Comparison of ENCODE assay signal across 15 cellular contexts in the genomic region with DNA sequence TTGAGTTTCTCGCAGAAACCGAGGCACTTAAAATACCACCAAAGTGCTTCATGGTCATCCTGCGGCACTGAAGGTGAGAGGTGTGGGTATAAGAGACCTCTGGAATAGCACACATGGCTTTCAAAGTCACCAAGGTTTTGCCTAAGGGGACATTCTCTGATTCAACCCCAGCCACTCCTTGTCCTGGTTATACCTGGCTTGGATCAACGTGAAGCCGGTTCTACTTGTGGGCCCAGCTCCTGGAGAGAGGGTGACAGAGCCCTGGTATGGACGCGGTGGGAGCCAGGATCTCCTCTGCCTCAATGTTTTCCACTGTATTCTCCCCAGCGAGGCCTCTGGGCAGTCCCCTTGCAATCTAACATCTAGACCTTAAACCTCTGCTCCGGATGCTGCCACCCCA.
DNase-seq lines count a peak whose midpoint lies in the region; ATAC-seq and TF ChIP-seq lines count a peak whose summit lies in the region.
"Had no signal": no experiment of that assay in that cellular context is flagged by ENCODE, and none has a peak within 500 bp of the region (broad histone marks: within the 10 kb centered on the region; RNA-seq: fewer than 3 reads in every experiment).

No MANE protein-coding gene starts in this region.

- no peak overlapping the region for H3K4me3 ChIP-seq in epithelial cell of esophagus (ENCODE audit: low read length)
- H3K4me3 ChIP-seq: BLaER1, GM12878 had no signal

- no peak for ATAC-seq in GM18498 (IDR thresholded peaks at IDR 0.05; ENCODE audit: unreplicated experiment)
- ATAC-seq: GM12878, HepG2 had no signal

- peak; percentile 13 for DNase-seq in activated CD8-positive, alpha-beta memory T cell treated with anti-CD3 and anti-CD28 coated beads for 24 hours
- DNase-seq in activated CD8-positive, alpha-beta memory T cell treated with anti-CD3 and anti-CD28 coated beads, Interleukin-2, amount 50 U/mL, for 4 hours = no peak
- peak; percentile 32 for DNase-seq in epithelial cell of esophagus (ENCODE audit: low read depth)
- DNase-seq in mesenteric fat pad (ENCODE audit: low spot score) = peak; percentile 65
- DNase-seq in amniotic stem cell (lab: John Stamatoyannopoulos, UW) = no peak
- DNase-seq in nucleus accumbens (lab: John Stamatoyannopoulos, UW) = no peak
- DNase-seq: AML-193; Caco-2; CD8-positive, alpha-beta memory T cell; GOT3; H9 had no signal

- no peak for TF ChIP-seq CTCF in epithelial cell of esophagus (IDR thresholded peaks at IDR 0.05; ENCODE audit: insufficient read depth, low read depth, low read length, missing control alignments)

Comparison
In these comparisons a context has a peak if more than half of its experiments do, and no peak if none do; other contexts are left out.
1. DNase-seq: peak in activated CD8-positive, alpha-beta memory T cell treated with anti-CD3 and anti-CD28 coated beads for 24 hours (single experiment), epithelial cell of esophagus (single experiment) and mesenteric fat pad (single experiment); none in activated CD8-positive, alpha-beta memory T cell treated with anti-CD3 and anti-CD28 coated beads, Interleukin-2, amount 50 U/mL, for 4 hours (single experiment), amniotic stem cell (single experiment) and nucleus accumbens (0 of 56).